Comparison of ENCODE assay signal across 31 cellular contexts in genomic region chr10:98195132-98195531, GRCh38.
DNase-seq lines count a peak whose midpoint lies in the region; ATAC-seq, FAIRE-seq and TF ChIP-seq lines count a peak whose summit lies in the region.
"Had no signal": no experiment of that assay in that cellular context is flagged by ENCODE, and none has a peak within 500 bp of the region (broad histone marks: within the 10 kb centered on the region; RNA-seq: fewer than 3 reads in every experiment).

No MANE protein-coding gene starts in this region.

- no peak for FAIRE-seq in GM12878 (lab: Jason Lieb, UNC)
- FAIRE-seq: D721Med, kidney, small intestine had no signal

- H3K27me3 ChIP-seq in GM06990 (replicated peaks; ENCODE audit: control insufficient read depth, insufficient read depth, low read length) (no peaks in the 10 kb centered on the region), GM12878 (replicated peaks in 1 of 2; ENCODE audit: control insufficient read depth in 2 of 2, insufficient read depth in 2 of 2, low read length in 1 of 2) (no peaks in the 10 kb centered on the region), colonic mucosa (no peaks in the 10 kb centered on the region)
- H3K27me3 ChIP-seq: foreskin keratinocyte, heart left ventricle, tibial nerve had no signal

- no peak for TF ChIP-seq RAD21 in GM12878 (IDR thresholded peaks at IDR 0.05; ENCODE audit: insufficient read depth, low read depth, low read length)

- SMC1A ChIA-PET in GM12878 (lab: Charles Lee; ENCODE audit: uncharacterized antibody, unreplicated experiment), result interaction anchor here (1.2 to 2.6 kb wide), 2 partner anchors 10 to 26 kb away, joined by 4 to 7 read pairs; no protein-coding TSS in a partner anchor

- H3K9ac ChIP-seq in GM12878 (ENCODE audit: control insufficient read depth, insufficient read depth, low read length) (no peak overlapping the region), colonic mucosa (ENCODE audit: low read depth in 2 of 2, low read length in 2 of 2) (no peak overlapping the region)

- TF ChIP-seq CTCF in GM06990 (IDR thresholded peaks at IDR 0.05; ENCODE audit: insufficient read depth, low read length, poor library complexity, severe bottlenecking) (no peak), GM12878 (IDR thresholded peaks at IDR 0.05 in 2 of 3, conservative IDR thresholded peaks at IDR 0.05 in 1 of 3; ENCODE audit: control insufficient read depth in 2 of 3, extremely low read depth in 1 of 3, insufficient read depth in 1 of 3, low read depth in 3 of 3, low read length in 3 of 3) (no peak), colonic mucosa (IDR thresholded peaks at IDR 0.05) (no peak)

- H3K4me1 ChIP-seq in GM12878 (ENCODE audit: control insufficient read depth, insufficient read depth, low read length) (peaks cover 5% of the 10 kb centered on the region), colonic mucosa (no peaks in the 10 kb centered on the region)
- H3K4me1 ChIP-seq: foreskin keratinocyte, tibial nerve had no signal

- TF ChIP-seq POLR2A in GM12878 (IDR thresholded peaks at IDR 0.05; ENCODE audit: low read depth, low read length), result no peak

- in situ Hi-C loops in GM12878 (cut with MboI), result no loop called here

- BruUV-seq in GM12878 (replicated peaks; lab: Mats Ljungman, UMichigan), result no TSS peak

- H3K36me3 ChIP-seq in GM06990 (ENCODE audit: control insufficient read depth, insufficient read depth, low read length) (no peaks in the 10 kb centered on the region), GM12878 (ENCODE audit: control insufficient read depth in 2 of 2, insufficient read depth in 2 of 2, low read length in 1 of 2) (no peaks in the 10 kb centered on the region; a peak in 2 of 4 replicates), colonic mucosa (no peaks in the 10 kb centered on the region)

- CTCF ChIA-PET in GM12878 (lab: Yijun Ruan, JAX), result interaction anchor here (1.1 kb wide), 1 partner anchor 26 kb away, joined by 5 read pairs; no protein-coding TSS in a partner anchor

- no peaks in the 10 kb centered on the region; the same call in 1 of the 3 replicates for H3K9me3 ChIP-seq in GM12878 (replicated peaks; ENCODE audit: control insufficient read depth, insufficient read depth, low read length)
- H3K9me3 ChIP-seq in colonic mucosa, result no peaks in the 10 kb centered on the region

- POLR2A ChIA-PET in GM12878 (lab: Charles Lee), result no interaction called here

- H3K79me2 ChIP-seq in GM12878 (ENCODE audit: control insufficient read depth, insufficient read depth, low read length), result no peaks in the 10 kb centered on the region

- no peak overlapping the region for H2AFZ ChIP-seq in GM12878 (ENCODE audit: control insufficient read depth, low read depth, low read length)

- WGBS in GM12878 (ENCODE audit: insufficient coverage, insufficient replicate concordance, low lambda C conversion rate, missing lambda C conversion rate), result 55% methylated on average over 1 of the region's 1 CpG

- RAD21 ChIA-PET in GM12878 (lab: Charles Lee; ENCODE audit: unreplicated experiment), result no interaction called here

- no peak overlapping the region for H3K4me2 ChIP-seq in GM12878 (ENCODE audit: control insufficient read depth, insufficient read depth)

- ATAC-seq in GM18519 (IDR thresholded peaks at IDR 0.05; ENCODE audit: low FRiP score, unreplicated experiment), result peak; percentile 65
- peak; percentile 60 for ATAC-seq in HG03565 (IDR thresholded peaks at IDR 0.05; ENCODE audit: unreplicated experiment)
- peak; percentile 74 for ATAC-seq in GM12878
- ATAC-seq: foreskin keratinocyte, heart left ventricle had no signal

- DNase-seq in GM06990 (ENCODE audit: extremely low read depth, insufficient read length) (peak; percentile 3), GM12878 (ENCODE audit: low read depth, low spot score) (peak; percentile 3), NCI-H2107 (lab: John Stamatoyannopoulos, UW) (no peak), colonic mucosa (no peak), activated gamma-delta T cell treated with Interleukin-2 at 50 U/mL for 16 hours (no peak), glomerular visceral epithelial cell (ENCODE audit: extremely low spot score) (no peak)
- DNase-seq: ACHN; activated CD8-positive, alpha-beta memory T cell treated with anti-CD3 and anti-CD28 coated beads for 24 hours; activated effector memory CD4-positive, alpha-beta T cell treated with anti-CD3 and anti-CD28 coated beads, Interleukin-2, amount 50 U/mL, for 16 hours; activated T-cell treated with anti-CD3 and anti-CD28 coated beads for 4 hours; CD4-positive, alpha-beta memory T cell; dermis blood vessel endothelial cell; DND-41; endodermal cell; foreskin keratinocyte; GF-D8; heart left ventricle; kidney; naive B cell; NCI-H1092 treated with DMSO at 0.1 percent for 48 hours; NCI-H187 treated with DMSO at 0.1 percent for 48 hours; NCI-H2171 treated with DMSO at 0.1 percent for 48 hours; NCI-H524; NK-92 treated with Interleukin-12 subunit alpha and Interleukin-12 subunit beta, amount 100 ng/mL, for 24 hours; Right ventricle myocardium superior; small intestine; T-helper 2 cell had no signal

- intact Hi-C loops in GM12878 (cut with micrococcal nuclease; ENCODE audit: unreplicated experiment) (no loop called here), colonic mucosa (cut with DNase I) (no loop called here)

- H4K20me1 ChIP-seq in GM12878 (ENCODE audit: control insufficient read depth, insufficient read depth), result no peaks in the 10 kb centered on the region

- H3K27ac ChIP-seq in GM12878 (ENCODE audit: control insufficient read depth, insufficient read depth) (no peak overlapping the region), colonic mucosa (no peak overlapping the region)
- H3K27ac ChIP-seq: foreskin keratinocyte, heart left ventricle, tibial nerve had no signal

- H3K4me3 ChIP-seq in GM06990 (replicated peaks; ENCODE audit: low read depth, low read length) (no peak overlapping the region), GM12878 (no peak overlapping the region), colonic mucosa (no peak overlapping the region)
- H3K4me3 ChIP-seq: heart left ventricle, tibial nerve had no signal

- TF ChIP-seq EP300 in GM12878 (IDR thresholded peaks at IDR 0.05; ENCODE audit: borderline replicate concordance in 1 of 2, control insufficient read depth in 1 of 2, low read depth in 2 of 2, low read length in 2 of 2), result no peak

TF ChIP-seq in GM12878, 131 proteins besides CTCF, POLR2A, EP300 and RAD21:
- no peak for TF ChIP-seq ZNF622 (IDR thresholded peaks at IDR 0.05)
- no peak for TF ChIP-seq ZNF217 (IDR thresholded peaks at IDR 0.05)
- TF ChIP-seq HDAC6 (IDR thresholded peaks at IDR 0.05; ENCODE audit: unreplicated experiment), result no peak
- no peak for TF ChIP-seq SMAD1 (IDR thresholded peaks at IDR 0.05; ENCODE audit: low read depth, partially characterized antibody)
- TF ChIP-seq ZNF384 (IDR thresholded peaks at IDR 0.05; ENCODE audit: borderline replicate concordance, low read depth, low read length), result no peak
- TF ChIP-seq HDAC2 (IDR thresholded peaks at IDR 0.05), result no peak
- TF ChIP-seq HDGF (IDR thresholded peaks at IDR 0.05), result no peak
- TF ChIP-seq, protein P1, sequence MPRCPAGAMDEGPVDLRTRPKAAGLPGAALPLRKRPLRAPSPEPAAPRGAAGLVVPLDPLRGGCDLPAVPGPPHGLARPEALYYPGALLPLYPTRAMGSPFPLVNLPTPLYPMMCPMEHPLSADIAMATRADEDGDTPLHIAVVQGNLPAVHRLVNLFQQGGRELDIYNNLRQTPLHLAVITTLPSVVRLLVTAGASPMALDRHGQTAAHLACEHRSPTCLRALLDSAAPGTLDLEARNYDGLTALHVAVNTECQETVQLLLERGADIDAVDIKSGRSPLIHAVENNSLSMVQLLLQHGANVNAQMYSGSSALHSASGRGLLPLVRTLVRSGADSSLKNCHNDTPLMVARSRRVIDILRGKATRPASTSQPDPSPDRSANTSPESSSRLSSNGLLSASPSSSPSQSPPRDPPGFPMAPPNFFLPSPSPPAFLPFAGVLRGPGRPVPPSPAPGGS (IDR thresholded peaks at IDR 0.05; ENCODE audit: borderline replicate concordance, insufficient read depth, low read depth, low read length, poor library complexity, severe bottlenecking), result no peak
- TF ChIP-seq MTA3 (IDR thresholded peaks at IDR 0.05; ENCODE audit: borderline replicate concordance, low read length), result no peak
- no peak for TF ChIP-seq EGR1 (IDR thresholded peaks at IDR 0.05; ENCODE audit: borderline replicate concordance in 1 of 2, low read depth in 2 of 2, low read length in 2 of 2)
- no peak for TF ChIP-seq ZBED1 (IDR thresholded peaks at IDR 0.05; ENCODE audit: borderline replicate concordance)

Comparison
In these comparisons a context has a peak if more than half of its experiments do, and no peak if none do; other contexts are left out.
1. DNase-seq: peak in GM06990 (single experiment) and GM12878 (single experiment); none in NCI-H2107 (single experiment), colonic mucosa (single experiment), activated gamma-delta T cell treated with Interleukin-2 at 50 U/mL for 16 hours (single experiment) and glomerular visceral epithelial cell (single experiment).
2. Peak in every context shown above with its lines, with median percentiles within 50 percentile points of each other: ATAC-seq.